In the genomic region with DNA sequence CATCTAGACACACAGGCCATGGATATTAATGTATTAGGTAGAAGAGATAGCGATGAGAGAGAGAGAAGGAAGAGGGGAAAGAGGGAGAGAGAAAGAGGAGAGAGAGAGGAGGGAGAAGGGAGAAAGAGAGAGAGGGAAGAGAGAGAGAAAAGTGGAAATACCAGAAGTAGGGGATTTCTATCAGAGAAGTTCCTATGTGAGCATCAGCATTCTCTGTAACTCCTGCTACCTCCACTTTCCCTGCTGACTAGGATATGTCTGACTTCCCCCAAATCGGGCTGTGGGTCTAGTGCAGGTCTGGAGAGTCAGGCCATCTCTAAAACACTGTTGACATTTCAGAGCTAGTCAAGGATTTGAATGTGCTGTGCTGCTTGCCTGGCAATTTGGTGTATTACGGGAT, we compare ENCODE assay signal across 1 cellular context.
TF ChIP-seq lines count a peak whose summit lies in the region.

No MANE protein-coding gene starts in this region.

TF ChIP-seq in GM12878, 131 proteins besides CTCF, POLR2A, EP300 and RAD21 (continued from another document):
- TF ChIP-seq, protein P1, sequence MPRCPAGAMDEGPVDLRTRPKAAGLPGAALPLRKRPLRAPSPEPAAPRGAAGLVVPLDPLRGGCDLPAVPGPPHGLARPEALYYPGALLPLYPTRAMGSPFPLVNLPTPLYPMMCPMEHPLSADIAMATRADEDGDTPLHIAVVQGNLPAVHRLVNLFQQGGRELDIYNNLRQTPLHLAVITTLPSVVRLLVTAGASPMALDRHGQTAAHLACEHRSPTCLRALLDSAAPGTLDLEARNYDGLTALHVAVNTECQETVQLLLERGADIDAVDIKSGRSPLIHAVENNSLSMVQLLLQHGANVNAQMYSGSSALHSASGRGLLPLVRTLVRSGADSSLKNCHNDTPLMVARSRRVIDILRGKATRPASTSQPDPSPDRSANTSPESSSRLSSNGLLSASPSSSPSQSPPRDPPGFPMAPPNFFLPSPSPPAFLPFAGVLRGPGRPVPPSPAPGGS (IDR thresholded peaks at IDR 0.05; ENCODE audit: borderline replicate concordance, insufficient read depth, low read depth, low read length, poor library complexity, severe bottlenecking): no peak
- TF ChIP-seq CHD1 (IDR thresholded peaks at IDR 0.05; ENCODE audit: low read depth, low read length) (no peak), TARDBP (IDR thresholded peaks at IDR 0.05; ENCODE audit: borderline replicate concordance) (no peak), ZNF384 (IDR thresholded peaks at IDR 0.05; ENCODE audit: borderline replicate concordance, low read depth, low read length) (no peak), FOXM1 (IDR thresholded peaks at IDR 0.05; ENCODE audit: low read depth, low read length) (no peak), KAT2A (conservative IDR thresholded peaks at IDR 0.05; ENCODE audit: control insufficient read depth, low read depth, low read length) (no peak), EZH2 (IDR thresholded peaks at IDR 0.05; ENCODE audit: borderline replicate concordance, control insufficient read depth, low read depth, low read length) (no peak), NBN (IDR thresholded peaks at IDR 0.05) (peak; percentile 46; the same call in 1 of the 2 replicates), POLR2AphosphoS5 (IDR thresholded peaks at IDR 0.05; ENCODE audit: low read length) (peak; percentile 59; the same call in 1 of the 2 replicates), WRNIP1 (IDR thresholded peaks at IDR 0.05; ENCODE audit: borderline replicate concordance, low read depth, low read length) (0 out of 2 replicates have a peak, but pooled peaks have one; percentile 62), YBX1 (IDR thresholded peaks at IDR 0.05) (0 out of 2 replicates have a peak, but pooled peaks have one; percentile 46), SMARCA5 (IDR thresholded peaks at IDR 0.05) (no peak)
- TF ChIP-seq, protein P2, sequence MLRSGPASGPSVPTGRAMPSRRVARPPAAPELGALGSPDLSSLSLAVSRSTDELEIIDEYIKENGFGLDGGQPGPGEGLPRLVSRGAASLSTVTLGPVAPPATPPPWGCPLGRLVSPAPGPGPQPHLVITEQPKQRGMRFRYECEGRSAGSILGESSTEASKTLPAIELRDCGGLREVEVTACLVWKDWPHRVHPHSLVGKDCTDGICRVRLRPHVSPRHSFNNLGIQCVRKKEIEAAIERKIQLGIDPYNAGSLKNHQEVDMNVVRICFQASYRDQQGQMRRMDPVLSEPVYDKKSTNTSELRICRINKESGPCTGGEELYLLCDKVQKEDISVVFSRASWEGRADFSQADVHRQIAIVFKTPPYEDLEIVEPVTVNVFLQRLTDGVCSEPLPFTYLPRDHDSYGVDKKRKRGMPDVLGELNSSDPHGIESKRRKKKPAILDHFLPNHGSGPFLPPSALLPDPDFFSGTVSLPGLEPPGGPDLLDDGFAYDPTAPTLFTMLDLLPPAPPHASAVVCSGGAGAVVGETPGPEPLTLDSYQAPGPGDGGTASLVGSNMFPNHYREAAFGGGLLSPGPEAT (IDR thresholded peaks at IDR 0.05; ENCODE audit: low read depth): peak; percentile 56
- TF ChIP-seq, protein P3, sequence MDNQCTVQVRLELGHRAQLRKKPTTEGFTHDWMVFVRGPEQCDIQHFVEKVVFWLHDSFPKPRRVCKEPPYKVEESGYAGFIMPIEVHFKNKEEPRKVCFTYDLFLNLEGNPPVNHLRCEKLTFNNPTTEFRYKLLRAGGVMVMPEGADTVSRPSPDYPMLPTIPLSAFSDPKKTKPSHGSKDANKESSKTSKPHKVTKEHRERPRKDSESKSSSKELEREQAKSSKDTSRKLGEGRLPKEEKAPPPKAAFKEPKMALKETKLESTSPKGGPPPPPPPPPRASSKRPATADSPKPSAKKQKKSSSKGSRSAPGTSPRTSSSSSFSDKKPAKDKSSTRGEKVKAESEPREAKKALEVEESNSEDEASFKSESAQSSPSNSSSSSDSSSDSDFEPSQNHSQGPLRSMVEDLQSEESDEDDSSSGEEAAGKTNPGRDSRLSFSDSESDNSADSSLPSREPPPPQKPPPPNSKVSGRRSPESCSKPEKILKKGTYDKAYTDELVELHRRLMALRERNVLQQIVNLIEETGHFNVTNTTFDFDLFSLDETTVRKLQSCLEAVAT (IDR thresholded peaks at IDR 0.05): peak; percentile 76
- TF ChIP-seq, protein P4, sequence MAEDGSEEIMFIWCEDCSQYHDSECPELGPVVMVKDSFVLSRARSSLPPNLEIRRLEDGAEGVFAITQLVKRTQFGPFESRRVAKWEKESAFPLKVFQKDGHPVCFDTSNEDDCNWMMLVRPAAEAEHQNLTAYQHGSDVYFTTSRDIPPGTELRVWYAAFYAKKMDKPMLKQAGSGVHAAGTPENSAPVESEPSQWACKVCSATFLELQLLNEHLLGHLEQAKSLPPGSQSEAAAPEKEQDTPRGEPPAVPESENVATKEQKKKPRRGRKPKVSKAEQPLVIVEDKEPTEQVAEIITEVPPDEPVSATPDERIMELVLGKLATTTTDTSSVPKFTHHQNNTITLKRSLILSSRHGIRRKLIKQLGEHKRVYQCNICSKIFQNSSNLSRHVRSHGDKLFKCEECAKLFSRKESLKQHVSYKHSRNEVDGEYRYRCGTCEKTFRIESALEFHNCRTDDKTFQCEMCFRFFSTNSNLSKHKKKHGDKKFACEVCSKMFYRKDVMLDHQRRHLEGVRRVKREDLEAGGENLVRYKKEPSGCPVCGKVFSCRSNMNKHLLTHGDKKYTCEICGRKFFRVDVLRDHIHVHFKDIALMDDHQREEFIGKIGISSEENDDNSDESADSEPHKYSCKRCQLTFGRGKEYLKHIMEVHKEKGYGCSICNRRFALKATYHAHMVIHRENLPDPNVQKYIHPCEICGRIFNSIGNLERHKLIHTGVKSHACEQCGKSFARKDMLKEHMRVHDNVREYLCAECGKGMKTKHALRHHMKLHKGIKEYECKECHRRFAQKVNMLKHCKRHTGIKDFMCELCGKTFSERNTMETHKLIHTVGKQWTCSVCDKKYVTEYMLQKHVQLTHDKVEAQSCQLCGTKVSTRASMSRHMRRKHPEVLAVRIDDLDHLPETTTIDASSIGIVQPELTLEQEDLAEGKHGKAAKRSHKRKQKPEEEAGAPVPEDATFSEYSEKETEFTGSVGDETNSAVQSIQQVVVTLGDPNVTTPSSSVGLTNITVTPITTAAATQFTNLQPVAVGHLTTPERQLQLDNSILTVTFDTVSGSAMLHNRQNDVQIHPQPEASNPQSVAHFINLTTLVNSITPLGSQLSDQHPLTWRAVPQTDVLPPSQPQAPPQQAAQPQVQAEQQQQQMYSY (CRISPR knock-in tag; IDR thresholded peaks at IDR 0.05): no peak
- TF ChIP-seq, protein P5, sequence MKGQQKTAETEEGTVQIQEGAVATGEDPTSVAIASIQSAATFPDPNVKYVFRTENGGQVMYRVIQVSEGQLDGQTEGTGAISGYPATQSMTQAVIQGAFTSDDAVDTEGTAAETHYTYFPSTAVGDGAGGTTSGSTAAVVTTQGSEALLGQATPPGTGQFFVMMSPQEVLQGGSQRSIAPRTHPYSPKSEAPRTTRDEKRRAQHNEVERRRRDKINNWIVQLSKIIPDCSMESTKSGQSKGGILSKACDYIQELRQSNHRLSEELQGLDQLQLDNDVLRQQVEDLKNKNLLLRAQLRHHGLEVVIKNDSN (IDR thresholded peaks at IDR 0.05; ENCODE audit: borderline replicate concordance, extremely low read length, insufficient read depth, low read depth, low read length): no peak
